Comparison of ENCODE assay signal across 19 cellular contexts in the genomic region with DNA sequence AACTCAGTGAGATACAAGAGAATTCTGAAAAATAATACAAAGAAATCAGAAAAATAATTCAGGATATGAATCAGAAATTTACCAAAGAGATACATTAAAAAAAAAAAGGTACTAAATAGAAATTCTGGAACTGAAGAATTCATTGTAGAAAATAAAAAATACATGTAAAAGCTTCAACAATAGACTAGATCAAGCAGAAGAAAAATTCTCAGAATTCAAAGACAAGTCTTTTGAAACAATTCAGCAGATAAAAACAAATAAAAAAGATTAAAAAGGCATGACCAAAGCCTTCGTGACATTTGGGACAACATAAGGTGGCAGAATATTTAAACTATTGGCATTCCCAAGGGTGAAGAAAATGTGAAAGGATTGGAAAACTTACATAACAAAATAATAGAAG.
"Had no signal": no experiment of that assay in that cellular context is flagged by ENCODE, and none has a peak within 500 bp of the region (broad histone marks: within the 10 kb centered on the region; RNA-seq: fewer than 3 reads in every experiment).

No MANE protein-coding gene starts in this region.

- H3K4me3 ChIP-seq: coronary artery, esophagus squamous epithelium, lung, smooth muscle cell, thyroid gland, vagina had no signal

- H3K27ac ChIP-seq: coronary artery, esophagus squamous epithelium, neutrophil, parathyroid adenoma, thyroid gland, vagina had no signal

- H3K79me2 ChIP-seq: parathyroid adenoma had no signal

- H3K4me1 ChIP-seq: esophagus squamous epithelium, parathyroid adenoma, thyroid gland, vagina had no signal

- H3K27me3 ChIP-seq: esophagus squamous epithelium, neutrophil, thyroid gland, vagina had no signal

- H2AFZ ChIP-seq: parathyroid adenoma had no signal

- DNase-seq: effector memory CD8-positive, alpha-beta T cell; erythroblast; esophagus squamous epithelium; kidney; stimulated activated CD4-positive, alpha-beta T cell treated with anti-CD3 and anti-CD28 coated beads, Interleukin-12 subunit alpha, Interleukin-12 subunit beta, amount 100 ng/mL, for 4 hours; stimulated activated CD4-positive, alpha-beta T cell treated with anti-CD3 and anti-CD28 coated beads, Interleukin-1b, Interleukin-23, amount 100 ng/mL, for 48 hours; stimulated activated CD4-positive, alpha-beta T cell treated with anti-CD3 and anti-CD28 coated beads, Interleukin-4, amount 100 ng/mL, for 1 hour; stimulated activated CD8-positive, alpha-beta memory T cell treated with anti-CD3 and anti-CD28 coated beads, Interleukin-4, amount 100 ng/mL, for 48 hours; stimulated activated naive CD4-positive, alpha-beta T cell; stimulated activated naive CD8-positive, alpha-beta T cell treated with anti-CD3 and anti-CD28 coated beads, Interleukin-15, amount 100 ng/mL, for 72 hours; thyroid gland; trophoblast cell had no signal

- H3K36me3 ChIP-seq: esophagus squamous epithelium, neutrophil, thyroid gland, vagina had no signal

- H3K9ac ChIP-seq: parathyroid adenoma had no signal

- H3K4me2 ChIP-seq: smooth muscle cell had no signal

- H3K9me3 ChIP-seq: thyroid gland had no signal

- FAIRE-seq: endometrium had no signal
